ENCODE assay signal across 1 cellular context in genomic region chr4:147683717-147684700, GRCh38.
TF ChIP-seq lines count a peak whose summit lies in the region.

TSS of gene PRMT9 (minus strand) at chr4:147684163. CDS start at chr4:147683987, 176 bp downstream.

TF ChIP-seq in K562, 482 proteins besides CTCF, POLR2A, EP300 and RAD21 (continued from another document):
- TF ChIP-seq, protein P1, sequence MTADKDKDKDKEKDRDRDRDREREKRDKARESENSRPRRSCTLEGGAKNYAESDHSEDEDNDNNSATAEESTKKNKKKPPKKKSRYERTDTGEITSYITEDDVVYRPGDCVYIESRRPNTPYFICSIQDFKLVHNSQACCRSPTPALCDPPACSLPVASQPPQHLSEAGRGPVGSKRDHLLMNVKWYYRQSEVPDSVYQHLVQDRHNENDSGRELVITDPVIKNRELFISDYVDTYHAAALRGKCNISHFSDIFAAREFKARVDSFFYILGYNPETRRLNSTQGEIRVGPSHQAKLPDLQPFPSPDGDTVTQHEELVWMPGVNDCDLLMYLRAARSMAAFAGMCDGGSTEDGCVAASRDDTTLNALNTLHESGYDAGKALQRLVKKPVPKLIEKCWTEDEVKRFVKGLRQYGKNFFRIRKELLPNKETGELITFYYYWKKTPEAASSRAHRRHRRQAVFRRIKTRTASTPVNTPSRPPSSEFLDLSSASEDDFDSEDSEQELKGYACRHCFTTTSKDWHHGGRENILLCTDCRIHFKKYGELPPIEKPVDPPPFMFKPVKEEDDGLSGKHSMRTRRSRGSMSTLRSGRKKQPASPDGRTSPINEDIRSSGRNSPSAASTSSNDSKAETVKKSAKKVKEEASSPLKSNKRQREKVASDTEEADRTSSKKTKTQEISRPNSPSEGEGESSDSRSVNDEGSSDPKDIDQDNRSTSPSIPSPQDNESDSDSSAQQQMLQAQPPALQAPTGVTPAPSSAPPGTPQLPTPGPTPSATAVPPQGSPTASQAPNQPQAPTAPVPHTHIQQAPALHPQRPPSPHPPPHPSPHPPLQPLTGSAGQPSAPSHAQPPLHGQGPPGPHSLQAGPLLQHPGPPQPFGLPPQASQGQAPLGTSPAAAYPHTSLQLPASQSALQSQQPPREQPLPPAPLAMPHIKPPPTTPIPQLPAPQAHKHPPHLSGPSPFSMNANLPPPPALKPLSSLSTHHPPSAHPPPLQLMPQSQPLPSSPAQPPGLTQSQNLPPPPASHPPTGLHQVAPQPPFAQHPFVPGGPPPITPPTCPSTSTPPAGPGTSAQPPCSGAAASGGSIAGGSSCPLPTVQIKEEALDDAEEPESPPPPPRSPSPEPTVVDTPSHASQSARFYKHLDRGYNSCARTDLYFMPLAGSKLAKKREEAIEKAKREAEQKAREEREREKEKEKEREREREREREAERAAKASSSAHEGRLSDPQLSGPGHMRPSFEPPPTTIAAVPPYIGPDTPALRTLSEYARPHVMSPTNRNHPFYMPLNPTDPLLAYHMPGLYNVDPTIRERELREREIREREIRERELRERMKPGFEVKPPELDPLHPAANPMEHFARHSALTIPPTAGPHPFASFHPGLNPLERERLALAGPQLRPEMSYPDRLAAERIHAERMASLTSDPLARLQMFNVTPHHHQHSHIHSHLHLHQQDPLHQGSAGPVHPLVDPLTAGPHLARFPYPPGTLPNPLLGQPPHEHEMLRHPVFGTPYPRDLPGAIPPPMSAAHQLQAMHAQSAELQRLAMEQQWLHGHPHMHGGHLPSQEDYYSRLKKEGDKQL (CRISPR knock-in tag; IDR thresholded peaks at IDR 0.05; ENCODE audit: borderline replicate concordance) = no peak
- TF ChIP-seq, protein P2, sequence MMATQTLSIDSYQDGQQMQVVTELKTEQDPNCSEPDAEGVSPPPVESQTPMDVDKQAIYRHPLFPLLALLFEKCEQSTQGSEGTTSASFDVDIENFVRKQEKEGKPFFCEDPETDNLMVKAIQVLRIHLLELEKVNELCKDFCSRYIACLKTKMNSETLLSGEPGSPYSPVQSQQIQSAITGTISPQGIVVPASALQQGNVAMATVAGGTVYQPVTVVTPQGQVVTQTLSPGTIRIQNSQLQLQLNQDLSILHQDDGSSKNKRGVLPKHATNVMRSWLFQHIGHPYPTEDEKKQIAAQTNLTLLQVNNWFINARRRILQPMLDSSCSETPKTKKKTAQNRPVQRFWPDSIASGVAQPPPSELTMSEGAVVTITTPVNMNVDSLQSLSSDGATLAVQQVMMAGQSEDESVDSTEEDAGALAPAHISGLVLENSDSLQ (IDR thresholded peaks at IDR 0.05) = peak; percentile 75
- TF ChIP-seq, protein P3, sequence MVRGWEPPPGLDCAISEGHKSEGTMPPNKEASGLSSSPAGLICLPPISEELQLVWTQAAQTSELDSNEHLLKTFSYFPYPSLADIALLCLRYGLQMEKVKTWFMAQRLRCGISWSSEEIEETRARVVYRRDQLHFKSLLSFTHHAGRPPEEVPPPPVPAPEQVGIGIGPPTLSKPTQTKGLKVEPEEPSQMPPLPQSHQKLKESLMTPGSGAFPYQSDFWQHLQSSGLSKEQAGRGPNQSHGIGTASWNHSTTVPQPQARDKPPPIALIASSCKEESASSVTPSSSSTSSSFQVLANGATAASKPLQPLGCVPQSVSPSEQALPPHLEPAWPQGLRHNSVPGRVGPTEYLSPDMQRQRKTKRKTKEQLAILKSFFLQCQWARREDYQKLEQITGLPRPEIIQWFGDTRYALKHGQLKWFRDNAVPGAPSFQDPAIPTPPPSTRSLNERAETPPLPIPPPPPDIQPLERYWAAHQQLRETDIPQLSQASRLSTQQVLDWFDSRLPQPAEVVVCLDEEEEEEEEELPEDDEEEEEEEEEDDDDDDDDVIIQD (CRISPR knock-in tag; IDR thresholded peaks at IDR 0.05) = no peak
- TF ChIP-seq FOSL1 (tag; conservative IDR thresholded peaks at IDR 0.05) (peak; percentile 63), ZNF785 (CRISPR knock-in tag; IDR thresholded peaks at IDR 0.05) (no peak), ARID4B (CRISPR knock-in tag; IDR thresholded peaks at IDR 0.05) (no peak; the same call in 1 of the 2 replicates), BRD4 (IDR thresholded peaks at IDR 0.05) (no peak), CBX3 (IDR thresholded peaks at IDR 0.05; ENCODE audit: borderline replicate concordance in 1 of 2, low read length in 2 of 2) (no peak), ATF2 (CRISPR knock-in tag; IDR thresholded peaks at IDR 0.05) (no peak), NFE2 (IDR thresholded peaks at IDR 0.05; ENCODE audit: low read depth) (no peak), ZC3H4 (CRISPR knock-in tag; IDR thresholded peaks at IDR 0.05; ENCODE audit: borderline replicate concordance) (no peak), ZNF143 (CRISPR knock-in tag; IDR thresholded peaks at IDR 0.05) (no peak), FOXJ2 (tag; IDR thresholded peaks at IDR 0.05) (no peak), CBX5 (IDR thresholded peaks at IDR 0.05; ENCODE audit: borderline replicate concordance, low read depth) (no peak), SRSF7 (optimal IDR thresholded peaks at IDR 0.05; ENCODE audit: low read depth, low read length) (no peak), SAFB (IDR thresholded peaks at IDR 0.05; ENCODE audit: borderline replicate concordance, low read depth, low read length) (no peak), NONO (IDR thresholded peaks at IDR 0.05; ENCODE audit: low read depth in 2 of 2, low read length in 1 of 2) (no peak), ESRRB (CRISPR knock-in tag; IDR thresholded peaks at IDR 0.05; ENCODE audit: borderline replicate concordance) (no peak), E2F1 (CRISPR knock-in tag; IDR thresholded peaks at IDR 0.05) (no peak), CTBP1 (IDR thresholded peaks at IDR 0.05; ENCODE audit: borderline replicate concordance) (peak; percentile 91)
- TF ChIP-seq, protein P4, sequence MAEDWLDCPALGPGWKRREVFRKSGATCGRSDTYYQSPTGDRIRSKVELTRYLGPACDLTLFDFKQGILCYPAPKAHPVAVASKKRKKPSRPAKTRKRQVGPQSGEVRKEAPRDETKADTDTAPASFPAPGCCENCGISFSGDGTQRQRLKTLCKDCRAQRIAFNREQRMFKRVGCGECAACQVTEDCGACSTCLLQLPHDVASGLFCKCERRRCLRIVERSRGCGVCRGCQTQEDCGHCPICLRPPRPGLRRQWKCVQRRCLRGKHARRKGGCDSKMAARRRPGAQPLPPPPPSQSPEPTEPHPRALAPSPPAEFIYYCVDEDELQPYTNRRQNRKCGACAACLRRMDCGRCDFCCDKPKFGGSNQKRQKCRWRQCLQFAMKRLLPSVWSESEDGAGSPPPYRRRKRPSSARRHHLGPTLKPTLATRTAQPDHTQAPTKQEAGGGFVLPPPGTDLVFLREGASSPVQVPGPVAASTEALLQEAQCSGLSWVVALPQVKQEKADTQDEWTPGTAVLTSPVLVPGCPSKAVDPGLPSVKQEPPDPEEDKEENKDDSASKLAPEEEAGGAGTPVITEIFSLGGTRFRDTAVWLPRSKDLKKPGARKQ (CRISPR knock-in tag; IDR thresholded peaks at IDR 0.05) = no peak
- TF ChIP-seq, protein P5, sequence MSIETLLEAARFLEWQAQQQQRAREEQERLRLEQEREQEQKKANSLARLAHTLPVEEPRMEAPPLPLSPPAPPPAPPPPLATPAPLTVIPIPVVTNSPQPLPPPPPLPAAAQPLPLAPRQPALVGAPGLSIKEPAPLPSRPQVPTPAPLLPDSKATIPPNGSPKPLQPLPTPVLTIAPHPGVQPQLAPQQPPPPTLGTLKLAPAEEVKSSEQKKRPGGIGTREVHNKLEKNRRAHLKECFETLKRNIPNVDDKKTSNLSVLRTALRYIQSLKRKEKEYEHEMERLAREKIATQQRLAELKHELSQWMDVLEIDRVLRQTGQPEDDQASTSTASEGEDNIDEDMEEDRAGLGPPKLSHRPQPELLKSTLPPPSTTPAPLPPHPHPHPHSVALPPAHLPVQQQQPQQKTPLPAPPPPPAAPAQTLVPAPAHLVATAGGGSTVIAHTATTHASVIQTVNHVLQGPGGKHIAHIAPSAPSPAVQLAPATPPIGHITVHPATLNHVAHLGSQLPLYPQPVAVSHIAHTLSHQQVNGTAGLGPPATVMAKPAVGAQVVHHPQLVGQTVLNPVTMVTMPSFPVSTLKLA (conservative IDR thresholded peaks at IDR 0.05) = peak; percentile 63 to 83
TF ChIP-seq in K562: peak in this region for 119.
